18 cellular contexts compared by ENCODE assay signal in the genomic region with DNA sequence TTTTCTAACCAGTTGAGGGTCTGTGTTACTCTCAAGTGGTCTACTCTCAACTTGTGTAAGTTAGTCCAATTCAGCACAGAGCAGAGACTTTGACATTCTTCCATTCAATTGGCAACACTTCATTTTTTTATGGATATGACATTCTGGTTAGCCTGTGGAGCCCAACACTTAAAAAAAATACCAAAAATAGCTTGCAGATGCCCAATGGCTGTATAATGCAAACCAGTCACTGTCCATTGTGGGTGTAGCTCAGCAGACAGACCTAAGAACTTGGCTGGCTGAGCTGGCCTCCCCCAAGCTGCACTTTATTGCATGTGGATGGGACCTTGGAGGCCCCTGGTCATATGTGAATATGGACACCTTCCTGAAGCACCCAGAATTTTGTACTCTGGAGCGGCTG.
DNase-seq lines count a peak whose midpoint lies in the region; ATAC-seq and TF ChIP-seq lines count a peak whose summit lies in the region.
"Had no signal": no experiment of that assay in that cellular context is flagged by ENCODE, and none has a peak within 500 bp of the region (broad histone marks: within the 10 kb centered on the region; RNA-seq: fewer than 3 reads in every experiment).

No MANE protein-coding gene starts in this region.

- H2AFZ ChIP-seq in mesenchymal stem cell (ENCODE audit: low read depth, low read length): no peak overlapping the region

- peak overlapping the region; percentile 28 for H4K91ac ChIP-seq in mesenchymal stem cell (ENCODE audit: low read length)

- no peaks in the 10 kb centered on the region for H3K27me3 Mint-ChIP-seq in activated CD4-positive, alpha-beta memory T cell treated with anti-CD3 and anti-CD28 coated beads for 36 hours

- 100% methylated on average over 1 of the region's 1 CpG for WGBS in mesenchymal stem cell

- no peak for ATAC-seq in HG02642 (IDR thresholded peaks at IDR 0.05; ENCODE audit: poor library complexity, unreplicated experiment)
- ATAC-seq: natural killer cell had no signal

- no peaks in the 10 kb centered on the region for H3K36me3 Mint-ChIP-seq in activated CD4-positive, alpha-beta memory T cell treated with anti-CD3 and anti-CD28 coated beads for 36 hours
- H3K36me3 Mint-ChIP-seq: natural killer cell had no signal

- H3K4me1 Mint-ChIP-seq in activated CD4-positive, alpha-beta memory T cell treated with anti-CD3 and anti-CD28 coated beads for 36 hours (ENCODE audit: low read depth): no peaks in the 10 kb centered on the region
- H3K4me1 Mint-ChIP-seq: natural killer cell had no signal

- H3K9me3 ChIP-seq in ascending aorta: no peaks in the 10 kb centered on the region
- H3K9me3 ChIP-seq in mesenchymal stem cell (ENCODE audit: control insufficient read depth, low read length): no peaks in the 10 kb centered on the region
- H3K9me3 ChIP-seq in stomach smooth muscle (ENCODE audit: control insufficient read depth in 2 of 2, low read length in 2 of 2): no peaks in the 10 kb centered on the region

- H3K4me2 ChIP-seq in mesenchymal stem cell (ENCODE audit: low read length, poor library complexity, severe bottlenecking): no peak overlapping the region

- no peak overlapping the region for H2BK12ac ChIP-seq in mesenchymal stem cell (ENCODE audit: low read length in 2 of 2)

- H3K18ac ChIP-seq in mesenchymal stem cell (ENCODE audit: low read depth in 1 of 2, low read length in 2 of 2): peak overlapping the region in 1 of 2 experiments; percentile 18

- H4K8ac ChIP-seq in mesenchymal stem cell (ENCODE audit: low read length): no peak overlapping the region

- H3K4me3 ChIP-seq in ascending aorta (no peak overlapping the region), mesenchymal stem cell (ENCODE audit: insufficient read depth in 1 of 2, low read depth in 1 of 2, low read length in 2 of 2) (no peak overlapping the region), stomach smooth muscle (ENCODE audit: low read length in 2 of 2) (peak overlapping the region in 1 of 2 donors; percentile 5)
- H3K4me3 ChIP-seq: lung, SK-N-MC had no signal

- POLR2A ChIA-PET in activated CD4-positive, alpha-beta memory T cell treated with anti-CD3 and anti-CD28 coated beads for 36 hours (lab: Charles Lee): no interaction called here

- H2BK15ac ChIP-seq in mesenchymal stem cell (ENCODE audit: low read depth, poor library complexity, severe bottlenecking): no peak overlapping the region

- no peak overlapping the region for H3K14ac ChIP-seq in mesenchymal stem cell (ENCODE audit: low read length in 2 of 2)

- H2BK120ac ChIP-seq in mesenchymal stem cell (ENCODE audit: low read depth, low read length): no peak overlapping the region

- no peaks in the 10 kb centered on the region for H3K9me3 Mint-ChIP-seq in activated CD4-positive, alpha-beta memory T cell treated with anti-CD3 and anti-CD28 coated beads for 36 hours
- H3K9me3 Mint-ChIP-seq: natural killer cell had no signal

- intact Hi-C loops in ascending aorta (cut with DNase I): no loop called here
- intact Hi-C loops in activated CD4-positive, alpha-beta memory T cell treated with anti-CD3 and anti-CD28 coated beads for 36 hours (cut with micrococcal nuclease): no loop called here

- H3K9ac ChIP-seq in mesenchymal stem cell (ENCODE audit: low read length): no peak overlapping the region
- H3K9ac ChIP-seq in stomach smooth muscle (ENCODE audit: low read length in 2 of 2): peak overlapping the region in 1 of 2 donors; percentile 42

- H2AK5ac ChIP-seq in mesenchymal stem cell (ENCODE audit: low read length, severe bottlenecking): peak overlapping the region; percentile 50

- DNase-seq in GM03348 (ENCODE audit: low spot score) (peak; percentile 37), ascending aorta (ENCODE audit: low spot score in 2 of 2) (no peak), mesenchymal stem cell (no peak), HuH-7.5 (ENCODE audit: low spot score) (no peak), NCI-H2029 (lab: John Stamatoyannopoulos, UW) (no peak)
- no peak for DNase-seq in activated CD4-positive, alpha-beta memory T cell treated with anti-CD3 and anti-CD28 coated beads for 36 hours
- DNase-seq: activated CD4-positive, CD25-positive, alpha-beta regulatory T cell treated with anti-CD3 and anti-CD28 coated beads, Interleukin-2, amount 50 U/mL, for 72 hours; activated effector memory CD4-positive, alpha-beta T cell treated with Interleukin-2 at 50 U/mL for 16 hours; GF-D8; natural killer cell; NCI-H2107; NCI-H526 treated with DMSO at 0.1 percent for 48 hours; stimulated activated CD4-positive, alpha-beta T cell treated with anti-CD3 and anti-CD28 coated beads, Interleukin-1b, Interleukin-23, amount 100 ng/mL, for 48 hours; T1000 had no signal

- H3K4me3 Mint-ChIP-seq in activated CD4-positive, alpha-beta memory T cell treated with anti-CD3 and anti-CD28 coated beads for 36 hours: no peak overlapping the region
- H3K4me3 Mint-ChIP-seq: natural killer cell had no signal

- H3K27me3 ChIP-seq in ascending aorta (no peaks in the 10 kb centered on the region), mesenchymal stem cell (ENCODE audit: control insufficient read depth in 1 of 2, insufficient read depth in 1 of 2, low read length in 2 of 2) (no peaks in the 10 kb centered on the region), stomach smooth muscle (ENCODE audit: control insufficient read depth in 1 of 2, insufficient read depth in 2 of 2, low read length in 2 of 2) (no peaks in the 10 kb centered on the region)

- no peak for TF ChIP-seq CTCF in ascending aorta (IDR thresholded peaks at IDR 0.05)

- H3K4me1 ChIP-seq in ascending aorta (peaks cover 26 to 71% of the 10 kb centered on the region in 2 donors), mesenchymal stem cell (ENCODE audit: control insufficient read depth, insufficient read depth, low read depth, low read length) (peaks cover 19% of the 10 kb centered on the region), stomach smooth muscle (ENCODE audit: control insufficient read depth, insufficient read depth, low read length) (peaks cover 72% of the 10 kb centered on the region)

- H3K4ac ChIP-seq in mesenchymal stem cell (ENCODE audit: low read depth in 1 of 2, low read length in 2 of 2): no peak overlapping the region

- peaks cover 8% of the 10 kb centered on the region for H3K79me1 ChIP-seq in mesenchymal stem cell (replicated peaks; ENCODE audit: low read length, poor library complexity, severe bottlenecking)

- H3K27ac Mint-ChIP-seq in activated CD4-positive, alpha-beta memory T cell treated with anti-CD3 and anti-CD28 coated beads for 36 hours: no peak overlapping the region
- H3K27ac Mint-ChIP-seq: natural killer cell had no signal

- H2BK5ac ChIP-seq in mesenchymal stem cell (ENCODE audit: low read depth, low read length, poor library complexity, severe bottlenecking): no peak overlapping the region

- CTCF ChIA-PET in activated CD4-positive, alpha-beta memory T cell treated with anti-CD3 and anti-CD28 coated beads for 36 hours (lab: Charles Lee): no interaction called here

- H3K23ac ChIP-seq in mesenchymal stem cell (ENCODE audit: low read length in 2 of 2): no peak overlapping the region

- H3K27ac ChIP-seq in ascending aorta (peak overlapping the region; percentile 94 to 98), mesenchymal stem cell (ENCODE audit: low read length, poor library complexity, severe bottlenecking) (peak overlapping the region; percentile 53), stomach smooth muscle (ENCODE audit: low read length) (peak overlapping the region; percentile 90)
- H3K27ac ChIP-seq: SK-N-MC had no signal

- H3K36me3 ChIP-seq in ascending aorta (peaks cover 2 to 27% of the 10 kb centered on the region in 2 donors), mesenchymal stem cell (ENCODE audit: control insufficient read depth in 1 of 2, insufficient read depth in 2 of 2, low read depth in 1 of 2, low read length in 2 of 2) (peaks cover 8 to 36% of the 10 kb centered on the region in 2 experiments), stomach smooth muscle (ENCODE audit: control insufficient read depth in 2 of 2, insufficient read depth in 2 of 2, low read length in 2 of 2) (peaks cover 28 to 63% of the 10 kb centered on the region in 2 donors)
